Comparison of ENCODE assay signal across 1 cellular context in genomic region chr1:39701092-39701460, GRCh38.
TF ChIP-seq lines count a peak whose summit lies in the region.

No MANE protein-coding gene starts in this region.

TF ChIP-seq in WTC11, 78 proteins besides CTCF, POLR2A, EP300 and RAD21 (continued from another document):
- TF ChIP-seq CREB1 (CRISPR knock-in tag; IDR thresholded peaks at IDR 0.05) (no peak), ZNF532 (CRISPR knock-in tag; IDR thresholded peaks at IDR 0.05; ENCODE audit: borderline replicate concordance) (no peak), ZNF138 (CRISPR knock-in tag; conservative IDR thresholded peaks at IDR 0.05) (no peak), E2F5 (CRISPR knock-in tag; IDR thresholded peaks at IDR 0.05) (no peak), ARID4B (CRISPR knock-in tag; IDR thresholded peaks at IDR 0.05; ENCODE audit: borderline replicate concordance) (no peak), TEAD4 (CRISPR knock-in tag; IDR thresholded peaks at IDR 0.05) (no peak), NR1H2 (CRISPR knock-in tag; IDR thresholded peaks at IDR 0.05) (no peak), USF2 (CRISPR knock-in tag; IDR thresholded peaks at IDR 0.05) (no peak), JAZF1 (CRISPR knock-in tag; IDR thresholded peaks at IDR 0.05) (no peak)
